7 cellular contexts compared by ENCODE assay signal in the genomic region with DNA sequence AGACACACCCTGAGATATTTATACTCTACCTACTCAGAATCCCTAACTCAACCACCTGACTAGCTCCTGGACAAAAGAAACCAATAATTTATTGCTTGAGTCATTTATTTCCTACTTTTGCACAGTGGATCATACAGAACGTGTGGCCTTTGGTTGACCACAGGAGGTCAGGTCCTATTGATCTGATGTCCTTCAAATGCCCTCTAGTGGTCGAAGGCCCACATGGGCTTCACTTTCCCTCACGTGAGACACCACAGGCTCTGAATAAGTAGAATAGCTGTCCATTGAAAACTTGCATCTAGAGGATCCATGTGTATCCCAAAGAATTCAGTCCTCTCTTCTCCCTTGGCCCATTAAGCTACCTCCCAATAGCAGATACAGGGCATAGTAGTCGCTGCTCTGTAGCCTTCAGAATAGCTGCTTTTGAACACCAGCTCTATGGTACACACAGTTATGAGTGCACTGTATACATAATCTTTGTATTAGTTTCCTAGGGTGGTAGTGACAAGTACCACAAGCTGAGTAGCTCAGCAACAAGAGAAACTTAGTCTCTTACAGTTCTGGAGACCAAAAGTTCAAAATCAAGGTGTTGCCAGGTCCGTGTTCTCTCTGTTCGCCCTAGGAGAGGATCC.
DNase-seq lines count a peak whose midpoint lies in the region; ATAC-seq, FAIRE-seq and TF ChIP-seq lines count a peak whose summit lies in the region.

No MANE protein-coding gene starts in this region.

- no peaks in the 10 kb centered on the region for H3K36me3 ChIP-seq in CD8-positive, alpha-beta T cell (ENCODE audit: insufficient read depth, low read length)

- no peaks in the 10 kb centered on the region for H3K27me3 ChIP-seq in CD8-positive, alpha-beta T cell (ENCODE audit: insufficient read depth, low read length)

- no peak overlapping the region for H3K4me3 Mint-ChIP-seq in CD8-positive, alpha-beta T cell

- CTCF ChIA-PET in RWPE1 (lab: Yijun Ruan, JAX), result interaction anchor here (0.7 kb wide), 1 partner anchor 14 kb away, joined by 3 read pairs; no protein-coding TSS in a partner anchor
- CTCF ChIA-PET in CD8-positive, alpha-beta T cell (lab: Charles Lee), result interaction anchor here (1.0 to 2.2 kb wide), 2 partner anchors 25 to 250 kb away, joined by 3 to 6 read pairs; no protein-coding TSS in a partner anchor

- no peak overlapping the region for H3K27ac ChIP-seq in RWPE1
- no peak overlapping the region for H3K27ac ChIP-seq in CD8-positive, alpha-beta T cell (ENCODE audit: low read depth, low read length)

- peak; percentile 50 for DNase-seq in EL
- peak; percentile 22 for DNase-seq in GM19239 (ENCODE audit: insufficient read length, low spot score)
- peak; percentile 15 for DNase-seq in HK-2 (ENCODE audit: unreplicated experiment)
- DNase-seq in RWPE1 (ENCODE audit: low spot score), result peak; percentile 2
- peak; percentile 64 for DNase-seq in iPS DF 4.7 (ENCODE audit: extremely low read depth, low spot score)
- no peak for DNase-seq in CD8-positive, alpha-beta T cell
- DNase-seq in NCI-H2227 (lab: John Stamatoyannopoulos, UW; ENCODE audit: unreplicated experiment), result no peak

- H3K27me3 Mint-ChIP-seq in CD8-positive, alpha-beta T cell (ENCODE audit: low read depth), result peaks cover 7% of the 10 kb centered on the region

- intact Hi-C loops in CD8-positive, alpha-beta T cell (cut with DNase I, micrococcal nuclease), result no loop called here

- TF ChIP-seq CTCF in RWPE1 (conservative IDR thresholded peaks at IDR 0.05; ENCODE audit: low read depth), result peak; percentile 36
- TF ChIP-seq CTCF in CD8-positive, alpha-beta T cell (IDR thresholded peaks at IDR 0.05), result no peak

- POLR2A ChIA-PET in RWPE1 (lab: Yijun Ruan, JAX; ENCODE audit: low non-redundant PET), result no interaction called here
- POLR2A ChIA-PET in CD8-positive, alpha-beta T cell (lab: Charles Lee), result no interaction called here

- H3K4me3 ChIP-seq in CD8-positive, alpha-beta T cell (ENCODE audit: low read depth, low read length), result no peak overlapping the region

- H3K9me3 Mint-ChIP-seq in CD8-positive, alpha-beta T cell, result no peaks in the 10 kb centered on the region

- H3K36me3 Mint-ChIP-seq in CD8-positive, alpha-beta T cell, result no peaks in the 10 kb centered on the region

- no peaks in the 10 kb centered on the region for H3K4me1 ChIP-seq in CD8-positive, alpha-beta T cell (ENCODE audit: insufficient read depth, low read length)

- H3K27ac Mint-ChIP-seq in CD8-positive, alpha-beta T cell, result no peak overlapping the region

- H3K9me3 ChIP-seq in CD8-positive, alpha-beta T cell (ENCODE audit: low read length), result no peaks in the 10 kb centered on the region

- no peak for FAIRE-seq in GM19239 (lab: Jason Lieb, UNC)

- no peak for ATAC-seq in CD8-positive, alpha-beta T cell

- H3K4me1 Mint-ChIP-seq in CD8-positive, alpha-beta T cell (ENCODE audit: low read depth), result no peaks in the 10 kb centered on the region

Comparison
In these comparisons a context has a peak if more than half of its experiments do, and no peak if none do; other contexts are left out.
1. DNase-seq: peak in EL (single experiment), GM19239 (single experiment), HK-2 (single experiment), RWPE1 (single experiment) and iPS DF 4.7 (single experiment); none in CD8-positive, alpha-beta T cell (0 of 7) and NCI-H2227 (single experiment).